In the genomic region with DNA sequence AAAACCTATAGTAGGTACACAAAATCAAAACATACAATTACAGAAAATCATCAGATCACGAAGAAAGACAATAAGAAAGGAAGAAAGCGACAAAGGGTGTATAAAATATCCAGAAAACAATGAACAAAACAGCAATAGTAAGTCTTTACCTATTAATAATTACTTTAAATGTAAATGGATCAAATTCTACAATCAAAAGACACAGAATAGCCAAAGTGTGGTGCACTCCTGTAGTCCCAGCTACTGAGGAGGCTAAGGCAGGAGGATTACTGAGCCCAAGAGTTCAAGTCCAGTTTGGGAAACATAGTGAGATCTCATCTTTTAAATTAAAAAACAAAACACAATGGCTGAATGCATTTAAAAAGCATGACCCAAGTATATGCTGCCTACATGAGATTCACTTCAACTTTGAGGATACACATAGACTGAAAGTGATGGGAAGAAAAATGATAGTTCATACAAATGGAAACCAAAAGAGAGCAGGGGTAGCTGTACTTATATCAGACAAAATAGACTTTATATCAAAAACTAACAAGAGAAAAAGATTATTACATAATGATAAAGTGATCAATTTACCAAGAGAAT, we compare ENCODE assay signal across 11 cellular contexts. TPM values are rescaled to one million over a fixed set of nuclear protein-coding genes. Genes with fewer than 3 reads are reported as not detected.
"Had no signal": no experiment of that assay in that cellular context is flagged by ENCODE, and none has a peak within 500 bp of the region (broad histone marks: within the 10 kb centered on the region; RNA-seq: fewer than 3 reads in every experiment).

No MANE protein-coding gene starts in this region.

- H3K9ac ChIP-seq: GM23248 had no signal

- FAIRE-seq: H1 had no signal

- H3K4me2 ChIP-seq: GM23338 had no signal

- H3K9me3 ChIP-seq: HAP-1 had no signal

- H3K4me1 ChIP-seq: HAP-1 had no signal

- H3K36me3 ChIP-seq: HAP-1 had no signal

- ATAC-seq: GM23338, HCT116 had no signal

- H3K4me3 ChIP-seq: GM23248, GM23338, HAP-1 had no signal

- DNase-seq: GM23248, GOT3, H7, H9, HCEC 1CT, HFFc6 had no signal

- H3K27ac ChIP-seq: GM23248 had no signal

- H2AFZ ChIP-seq: GM23248, GM23338 had no signal

RNA-seq across cellular contexts. Expression of a gene that starts 40.6 kb away (rescaled TPM):
- total RNA-seq: GM23248, H4, HFFc6 had no signal
- polyA plus RNA-seq: GM23248 had no signal

RNA-seq across cellular contexts. Expression of a gene that starts 58.2 kb away (rescaled TPM):
- total RNA-seq: GM23248, GM23338, H1, H4, H7, H9, HFFc6 had no signal
- polyA plus RNA-seq: GM23248 had no signal
